Comparison of ENCODE assay signal across 19 cellular contexts in the genomic region with DNA sequence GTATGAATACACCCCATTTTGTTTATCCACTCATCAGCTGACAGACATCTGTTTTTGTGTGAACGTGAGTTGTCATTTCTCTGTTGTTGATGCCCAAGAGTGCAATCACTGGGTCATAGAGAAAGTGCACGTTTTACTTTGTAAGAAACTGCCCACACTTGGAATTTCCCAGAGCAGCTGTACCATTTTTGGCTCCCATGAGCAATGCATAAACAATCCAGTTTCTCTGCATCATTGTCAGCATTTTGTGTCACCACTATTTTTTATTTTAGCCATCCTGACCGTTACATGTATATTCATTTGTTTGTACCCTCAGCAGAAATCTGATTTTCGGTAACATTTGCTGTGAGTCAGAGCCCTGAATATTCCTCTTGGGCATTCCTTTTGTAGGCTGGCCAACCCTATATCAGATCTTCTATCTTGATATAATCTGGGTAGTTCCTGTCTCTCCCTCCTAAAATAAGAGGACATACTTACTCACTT.
DNase-seq lines count a peak whose midpoint lies in the region; ATAC-seq and TF ChIP-seq lines count a peak whose summit lies in the region.
"Had no signal": no experiment of that assay in that cellular context is flagged by ENCODE, and none has a peak within 500 bp of the region (broad histone marks: within the 10 kb centered on the region; RNA-seq: fewer than 3 reads in every experiment).

No MANE protein-coding gene starts in this region.

- H3K4me3 ChIP-seq in AG09309 (ENCODE audit: control insufficient read depth, low read depth, low read length) (no peak overlapping the region), GM12865 (ENCODE audit: low read depth, low read length) (no peak overlapping the region), adipocyte (ENCODE audit: low read length) (no peak overlapping the region), ascending aorta (no peak overlapping the region)
- H3K4me3 ChIP-seq: body of pancreas, right lobe of liver, SK-N-MC had no signal

- no peaks in the 10 kb centered on the region for H3K9me3 ChIP-seq in adipocyte (ENCODE audit: control insufficient read depth, low read length)
- no peaks in the 10 kb centered on the region for H3K9me3 ChIP-seq in ascending aorta
- H3K9me3 ChIP-seq: body of pancreas, right lobe of liver had no signal

- H3K4me1 ChIP-seq in adipocyte (ENCODE audit: control insufficient read depth, insufficient read depth, low read length): peaks cover 4% of the 10 kb centered on the region
- H3K4me1 ChIP-seq in ascending aorta: no peaks in the 10 kb centered on the region
- H3K4me1 ChIP-seq: right lobe of liver had no signal

- intact Hi-C loops in ascending aorta (cut with DNase I): no loop called here

- no peaks in the 10 kb centered on the region for H3K27me3 ChIP-seq in adipocyte (replicated peaks; ENCODE audit: control insufficient read depth, insufficient read depth, low read length)
- no peaks in the 10 kb centered on the region for H3K27me3 ChIP-seq in ascending aorta
- H3K27me3 ChIP-seq: body of pancreas, right lobe of liver had no signal

- H3K27ac ChIP-seq in ascending aorta: no peak overlapping the region
- H3K27ac ChIP-seq: body of pancreas, right lobe of liver, SK-N-MC had no signal

- no peak for ATAC-seq in HG03521 (IDR thresholded peaks at IDR 0.05; ENCODE audit: unreplicated experiment)
- ATAC-seq: body of pancreas, esophagus mucosa, right lobe of liver had no signal

- DNase-seq in AG09309 (ENCODE audit: low read depth) (peak; percentile 3), GM12865 (ENCODE audit: low read depth) (peak; percentile 22), adipocyte (ENCODE audit: low read depth) (peak; percentile 32), kidney tubule cell (ENCODE audit: low spot score) (peak; percentile 4), ascending aorta (ENCODE audit: low spot score in 2 of 2) (no peak), NCI-H128 (lab: John Stamatoyannopoulos, UW; ENCODE audit: unreplicated experiment) (no peak)
- DNase-seq: body of pancreas; CD4-positive, CD25-positive, alpha-beta regulatory T cell; hippocampal formation; kidney glomerular epithelial cell; midbrain; NCI-H2081 treated with DMSO at 0.1 percent for 48 hours; NCI-H526; occipital lobe; right lobe of liver; stimulated activated CD4-positive, alpha-beta T cell treated with anti-CD3 and anti-CD28 coated beads, Interleukin-2, amount 100 ng/mL, for 24 hours had no signal

- TF ChIP-seq CTCF in AG09309 (IDR thresholded peaks at IDR 0.05; ENCODE audit: control insufficient read depth, insufficient read depth, low read depth, low read length, missing control alignments): no peak
- TF ChIP-seq CTCF in GM12865 (IDR thresholded peaks at IDR 0.05; ENCODE audit: insufficient read depth, low read depth, low read length, missing control alignments): no peak
- TF ChIP-seq CTCF in ascending aorta (IDR thresholded peaks at IDR 0.05): no peak

- no peak overlapping the region for H3K9ac ChIP-seq in adipocyte (ENCODE audit: low read length)

- H3K36me3 ChIP-seq in adipocyte (ENCODE audit: control insufficient read depth, insufficient read depth, low read length, severe bottlenecking) (peaks cover 8% of the 10 kb centered on the region), ascending aorta (peaks cover 0 to 30% of the 10 kb centered on the region in 2 donors)

Comparison
In these comparisons a context has a peak if more than half of its experiments do, and no peak if none do; other contexts are left out.
1. DNase-seq: peak in AG09309 (single experiment), GM12865 (single experiment), adipocyte (single experiment) and kidney tubule cell (single experiment); none in ascending aorta (0 of 2) and NCI-H128 (single experiment).